Comparison of ENCODE assay signal across 8 cellular contexts in genomic region chr10:36888925-36889573, GRCh38.
DNase-seq lines count a peak whose midpoint lies in the region; ATAC-seq and TF ChIP-seq lines count a peak whose summit lies in the region.

No MANE protein-coding gene starts in this region.

- H3K4me1 Mint-ChIP-seq in endothelial cell (ENCODE audit: unreplicated experiment), result no peaks in the 10 kb centered on the region

- no peaks in the 10 kb centered on the region for H3K36me3 Mint-ChIP-seq in endothelial cell (ENCODE audit: low read depth, unreplicated experiment)

- peaks cover 2% of the 10 kb centered on the region for H3K27me3 Mint-ChIP-seq in endothelial cell (ENCODE audit: unreplicated experiment)

- TF ChIP-seq CTCF in LNCAP (IDR thresholded peaks at IDR 0.05) (peak; percentile 53), endothelial cell (IDR thresholded peaks at IDR 0.05; ENCODE audit: unreplicated experiment) (peak; percentile 76)

- no peak overlapping the region for H3K4me3 Mint-ChIP-seq in endothelial cell (ENCODE audit: unreplicated experiment)

- no peaks in the 10 kb centered on the region for H3K9me3 Mint-ChIP-seq in endothelial cell (ENCODE audit: unreplicated experiment)

- no peak overlapping the region for H3K27ac Mint-ChIP-seq in endothelial cell (ENCODE audit: unreplicated experiment)

- ATAC-seq in GM21526 (IDR thresholded peaks at IDR 0.05; ENCODE audit: low FRiP score, unreplicated experiment) (peak; percentile 86), HG02973 (IDR thresholded peaks at IDR 0.05; ENCODE audit: unreplicated experiment) (no peak)

- DNase-seq in Daoy (ENCODE audit: low read depth) (peak; percentile 34), UCSD-AML1 (lab: John Stamatoyannopoulos, UW; ENCODE audit: unreplicated experiment) (peak; percentile 50), endothelial cell (ENCODE audit: low spot score) (peak; percentile 76), cerebellum (ENCODE audit: low spot score) (no peak)
- DNase-seq in stimulated activated CD4-positive, alpha-beta T cell treated with anti-CD3 and anti-CD28 coated beads, Interleukin-15, amount 100 ng/mL, for 24 hours, result peak; percentile 67
